7 cellular contexts compared by ENCODE assay signal in the genomic region with DNA sequence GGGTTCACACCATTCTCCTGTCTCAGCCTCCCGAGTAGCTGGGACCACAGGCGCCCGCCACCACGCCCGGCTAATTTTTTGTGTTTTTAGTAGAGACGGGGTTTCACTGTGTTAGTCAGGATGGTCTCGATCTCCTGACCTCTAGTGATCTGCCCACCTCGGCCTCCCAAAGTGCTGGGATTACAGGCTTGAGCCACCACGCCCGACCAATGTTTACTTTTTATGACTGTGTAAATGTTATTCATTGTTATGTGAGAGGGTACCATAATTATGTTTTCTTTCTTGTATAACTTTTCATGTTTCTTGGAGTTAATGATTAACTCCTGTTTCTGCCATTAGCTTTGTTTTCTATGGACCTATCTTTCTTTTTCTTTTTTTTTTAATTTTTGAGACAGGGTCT.
DNase-seq lines count a peak whose midpoint lies in the region; ATAC-seq, FAIRE-seq and TF ChIP-seq lines count a peak whose summit lies in the region.
"Not testable (repeated sequence)": the region's sequence is repeated elsewhere in the genome, so short reads cannot be mapped to it uniquely, and the experiment has no call there.

No MANE protein-coding gene starts in this region.

- POLR2A ChIA-PET in HepG2 (lab: Yijun Ruan, JAX), result interaction anchor here (1.0 to 2.7 kb wide), 2 partner anchors 16 to 22 kb away, joined by 4 to 12 read pairs; no protein-coding TSS in a partner anchor

- H3K4me1 Mint-ChIP-seq in activated T-helper 17 cell treated with anti-CD3 and anti-CD28 coated beads, Interleukin-2, amount 50 U/mL, for 72 hours, result peaks cover 16% of the 10 kb centered on the region

- CTCF ChIA-PET in HepG2 (lab: Yijun Ruan, JAX; ENCODE audit: low intra/inter-chr PET ratio, low total read pairs), result not testable (repeated sequence)

- H3K9ac ChIP-seq in HepG2 (ENCODE audit: insufficient read depth, low read depth, low read length), result not testable (repeated sequence)

- not testable (repeated sequence) for H3K9me3 Mint-ChIP-seq in activated T-helper 17 cell treated with anti-CD3 and anti-CD28 coated beads, Interleukin-2, amount 50 U/mL, for 72 hours

- H2AFZ ChIP-seq in HepG2 (ENCODE audit: low read length), result not testable (repeated sequence)

- H3K79me2 ChIP-seq in HepG2 (ENCODE audit: insufficient read depth, low read length), result not testable (repeated sequence)

- peak overlapping the region; percentile 12 for H3K27ac Mint-ChIP-seq in activated T-helper 17 cell treated with anti-CD3 and anti-CD28 coated beads, Interleukin-2, amount 50 U/mL, for 72 hours

- H3K9me3 ChIP-seq in RWPE2 (ENCODE audit: severe bottlenecking); HepG2 (ENCODE audit: low read length); small intestine (ENCODE audit: control insufficient read depth, low read depth): not testable (repeated sequence)

- WGBS in HepG2 (ENCODE audit: low lambda C conversion rate), result 5% methylated on average over 10 of the region's 10 CpGs
- WGBS in small intestine, 3 donors, result 29 to 74% (median 42%) methylated on average over 9 to 10 of the region's 10 CpGs

- not testable (repeated sequence) for H3K36me3 ChIP-seq in RWPE2 (ENCODE audit: low read depth); HepG2 (replicated peaks in 1 of 2; ENCODE audit: control insufficient read depth in 1 of 2, insufficient read depth in 2 of 2, low read length in 2 of 2); small intestine (ENCODE audit: control insufficient read depth in 2 of 2, insufficient read depth in 2 of 2, low read length in 2 of 2)

- DNase-seq in DMS53 treated with DMSO at 0.1 percent for 48 hours (lab: John Stamatoyannopoulos, UW; ENCODE audit: unreplicated experiment), result peak; percentile 81
- not testable (repeated sequence) for DNase-seq in RWPE2 (ENCODE audit: low spot score); epithelial cell of prostate (ENCODE audit: low read depth, low spot score)
- peak; percentile 69 for DNase-seq in HepG2 (ENCODE audit: low spot score)
- peak; percentile 31 for DNase-seq in small intestine

- H3K27ac ChIP-seq in 22Rv1 (peak overlapping the region; percentile 49), RWPE2 (ENCODE audit: poor library complexity, severe bottlenecking) (peak overlapping the region; percentile 94), epithelial cell of prostate (peak overlapping the region; percentile 45)
- not testable (repeated sequence) for H3K27ac ChIP-seq in HepG2 (ENCODE audit: extremely low read length, insufficient read depth, low read length); small intestine (ENCODE audit: low read depth in 1 of 2, low read length in 1 of 2)

- TF ChIP-seq RAD21 in HepG2 (CRISPR knock-in tag; IDR thresholded peaks at IDR 0.05), result not testable (repeated sequence)

- H3K4me1 ChIP-seq in RWPE2 (ENCODE audit: insufficient read depth, poor library complexity, severe bottlenecking) (peaks cover 32% of the 10 kb centered on the region), HepG2 (ENCODE audit: insufficient read depth, low read length) (peaks cover 39% of the 10 kb centered on the region)
- H3K4me1 ChIP-seq in small intestine (ENCODE audit: control insufficient read depth in 2 of 2, insufficient read depth in 1 of 2, low read depth in 1 of 2, low read length in 1 of 2), result not testable (repeated sequence)

- BruUV-seq in HepG2 (replicated peaks; lab: Mats Ljungman, UMichigan), result not testable (repeated sequence)

- FAIRE-seq in HepG2 (lab: Jason Lieb, UNC); small intestine (lab: Jason Lieb, UNC): not testable (repeated sequence)

- intact Hi-C loops in HepG2 (cut with micrococcal nuclease; ENCODE audit: unreplicated experiment), result not testable (repeated sequence)

- ATAC-seq in RWPE2 (ENCODE audit: low read depth); activated T-helper 17 cell treated with anti-CD3 and anti-CD28 coated beads, Interleukin-2, amount 50 U/mL, for 72 hours (replicated peaks): not testable (repeated sequence)
- ATAC-seq in HepG2, result peak; percentile 62

- not testable (repeated sequence) for H3K27me3 Mint-ChIP-seq in activated T-helper 17 cell treated with anti-CD3 and anti-CD28 coated beads, Interleukin-2, amount 50 U/mL, for 72 hours

- not testable (repeated sequence) for H3K4me3 Mint-ChIP-seq in activated T-helper 17 cell treated with anti-CD3 and anti-CD28 coated beads, Interleukin-2, amount 50 U/mL, for 72 hours

- not testable (repeated sequence) for H4K20me1 ChIP-seq in HepG2 (ENCODE audit: insufficient read depth, low read length)

- H3K36me3 Mint-ChIP-seq in activated T-helper 17 cell treated with anti-CD3 and anti-CD28 coated beads, Interleukin-2, amount 50 U/mL, for 72 hours (ENCODE audit: low read depth), result not testable (repeated sequence)

- in situ Hi-C loops in HepG2 (cut with HindIII; ENCODE audit: extremely low pct_ligation_motif_present, low pct_unique_long_range_greater_than_20kb), result not testable (repeated sequence)

- TF ChIP-seq CTCF in 22Rv1 (IDR thresholded peaks at IDR 0.05); RWPE2 (IDR thresholded peaks at IDR 0.05; ENCODE audit: poor library complexity, severe bottlenecking); HepG2 (CRISPR knock-in tag; IDR thresholded peaks at IDR 0.05): not testable (repeated sequence)

- TF ChIP-seq EP300 in HepG2 (IDR thresholded peaks at IDR 0.05; ENCODE audit: low read depth in 2 of 2, low read length in 2 of 2), result peak in 1 of 2 experiments; percentile 38; a peak in 1 of 4 replicates
- not testable (repeated sequence) for TF ChIP-seq EP300 in HepG2 (CRISPR knock-in tag; IDR thresholded peaks at IDR 0.05; ENCODE audit: borderline replicate concordance)

- peak overlapping the region; percentile 56; the same call in 1 of the 2 replicates for H3K4me2 ChIP-seq in HepG2 (ENCODE audit: low read depth, low read length)

- not testable (repeated sequence) for TF ChIP-seq POLR2A in HepG2 (IDR thresholded peaks at IDR 0.05; ENCODE audit: insufficient read depth in 1 of 2, low read depth in 2 of 2, low read length in 2 of 2)

- H3K27me3 ChIP-seq in RWPE2 (ENCODE audit: insufficient read depth, poor library complexity, severe bottlenecking); HepG2 (ENCODE audit: control insufficient read depth in 1 of 2, insufficient read depth in 2 of 2, low read length in 2 of 2); small intestine (ENCODE audit: control insufficient read depth in 2 of 2, insufficient read depth in 2 of 2, low read length in 2 of 2): not testable (repeated sequence)

- H3K4me3 ChIP-seq in RWPE2 (ENCODE audit: severe bottlenecking); HepG2 (replicated peaks in 1 of 3; ENCODE audit: insufficient read depth in 1 of 3, low read depth in 2 of 3, low read length in 3 of 3); small intestine (ENCODE audit: low read depth in 1 of 2, low read length in 2 of 2): not testable (repeated sequence)

TF ChIP-seq in HepG2, 621 proteins besides CTCF, POLR2A, EP300 and RAD21 (continues in another document):
- TF ChIP-seq SOX13 (IDR thresholded peaks at IDR 0.05), result peak; percentile 33; the same call in 1 of the 2 replicates
- peak in 1 of 2 experiments; percentile 93; a peak in 2 of 4 replicates for TF ChIP-seq SOX13 (CRISPR knock-in tag; conservative IDR thresholded peaks at IDR 0.05 in 1 of 2, IDR thresholded peaks at IDR 0.05 in 1 of 2)
- 0 out of 2 replicates have a peak, but pooled peaks have one; percentile 15 for TF ChIP-seq GATAD2A (CRISPR knock-in tag; IDR thresholded peaks at IDR 0.05)
- TF ChIP-seq RARA (CRISPR knock-in tag; IDR thresholded peaks at IDR 0.05), result peak; percentile 69
- TF ChIP-seq BCL6 (CRISPR knock-in tag; IDR thresholded peaks at IDR 0.05), result peak; percentile 61
- TF ChIP-seq ELF3 (CRISPR knock-in tag; IDR thresholded peaks at IDR 0.05), result 0 out of 2 replicates have a peak, but pooled peaks have one; percentile 21
- TF ChIP-seq, protein P1, sequence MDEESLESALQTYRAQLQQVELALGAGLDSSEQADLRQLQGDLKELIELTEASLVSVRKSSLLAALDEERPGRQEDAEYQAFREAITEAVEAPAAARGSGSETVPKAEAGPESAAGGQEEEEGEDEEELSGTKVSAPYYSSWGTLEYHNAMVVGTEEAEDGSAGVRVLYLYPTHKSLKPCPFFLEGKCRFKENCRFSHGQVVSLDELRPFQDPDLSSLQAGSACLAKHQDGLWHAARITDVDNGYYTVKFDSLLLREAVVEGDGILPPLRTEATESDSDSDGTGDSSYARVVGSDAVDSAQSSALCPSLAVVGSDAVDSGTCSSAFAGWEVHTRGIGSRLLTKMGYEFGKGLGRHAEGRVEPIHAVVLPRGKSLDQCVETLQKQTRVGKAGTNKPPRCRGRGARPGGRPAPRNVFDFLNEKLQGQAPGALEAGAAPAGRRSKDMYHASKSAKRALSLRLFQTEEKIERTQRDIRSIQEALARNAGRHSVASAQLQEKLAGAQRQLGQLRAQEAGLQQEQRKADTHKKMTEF (CRISPR knock-in tag; IDR thresholded peaks at IDR 0.05), result 0 out of 2 replicates have a peak, but pooled peaks have one; percentile 42
- peak; percentile 83; the same call in 1 of the 2 replicates for TF ChIP-seq LCORL (IDR thresholded peaks at IDR 0.05)
- peak; percentile 46; the same call in 1 of the 2 replicates for TF ChIP-seq LCORL (CRISPR knock-in tag; IDR thresholded peaks at IDR 0.05)
- TF ChIP-seq FOXA1 (IDR thresholded peaks at IDR 0.05), result peak; percentile 74
- 0 out of 2 replicates have a peak, but pooled peaks have one; percentile 21 for TF ChIP-seq FOXA1 (CRISPR knock-in tag; IDR thresholded peaks at IDR 0.05)
